ENCODE assay signal across 21 cellular contexts in genomic region chr12:33634544-33634943, GRCh38.
DNase-seq lines count a peak whose midpoint lies in the region; ATAC-seq and TF ChIP-seq lines count a peak whose summit lies in the region.
"Had no signal": no experiment of that assay in that cellular context is flagged by ENCODE, and none has a peak within 500 bp of the region (broad histone marks: within the 10 kb centered on the region; RNA-seq: fewer than 3 reads in every experiment).

No MANE protein-coding gene starts in this region.

- H3K36me3 Mint-ChIP-seq in MCF 10A (ENCODE audit: insufficient read depth, unreplicated experiment): no peaks in the 10 kb centered on the region
- H3K36me3 Mint-ChIP-seq: brain; CD4-positive, CD25-positive, alpha-beta regulatory T cell; stimulated activated memory B cell treated with anti-CD40 and anti-IgM and Interleukin-4, amounts not matched to agents 10 μg/mL and 1 μg/mL and 100 μg/mL, for 72 hours had no signal

- peaks cover 7% of the 10 kb centered on the region for H3K9me3 Mint-ChIP-seq in MCF 10A (ENCODE audit: unreplicated experiment)
- H3K9me3 Mint-ChIP-seq: brain had no signal

- H3K4me1 Mint-ChIP-seq in MCF 10A (ENCODE audit: insufficient read depth, unreplicated experiment): no peaks in the 10 kb centered on the region
- H3K4me1 Mint-ChIP-seq: activated CD4-positive, alpha-beta T cell treated with anti-CD3 and anti-CD28 coated beads, Interleukin-2, amount 10 ng/mL, durations not matched to agents 7 days and 5 days; brain; stimulated activated memory B cell treated with anti-CD40 and anti-IgM and Interleukin-4, amounts not matched to agents 10 μg/mL and 1 μg/mL and 100 μg/mL, for 72 hours had no signal

- H2AFZ ChIP-seq in OCI-LY3 (ENCODE audit: low read depth, low read length): no peak overlapping the region

- H3K9me3 ChIP-seq in OCI-LY3 (ENCODE audit: insufficient read depth, low read length): no peaks in the 10 kb centered on the region
- H3K9me3 ChIP-seq: gastrocnemius medialis, lower lobe of right lung, psoas muscle had no signal

- no peaks in the 10 kb centered on the region for H3K79me2 ChIP-seq in OCI-LY3 (ENCODE audit: low read length)

- H3K4me3 ChIP-seq in OCI-LY3 (ENCODE audit: low read length): no peak overlapping the region
- H3K4me3 ChIP-seq: gastrocnemius medialis, lower lobe of right lung, psoas muscle had no signal

- CTCF ChIA-PET in MCF 10A (lab: Yijun Ruan, JAX): no interaction called here

- peak; percentile 82 for ATAC-seq in GM18498 (IDR thresholded peaks at IDR 0.05; ENCODE audit: unreplicated experiment)
- peak; percentile 51 for ATAC-seq in GM21360 (IDR thresholded peaks at IDR 0.05; ENCODE audit: unreplicated experiment)
- ATAC-seq in HG03354 (IDR thresholded peaks at IDR 0.05; ENCODE audit: poor library complexity, severe bottlenecking, unreplicated experiment): peak; percentile 61
- no peak for ATAC-seq in GM18519 (IDR thresholded peaks at IDR 0.05; ENCODE audit: low FRiP score, unreplicated experiment)
- ATAC-seq: activated naive CD8-positive, alpha-beta T cell treated with anti-CD3 and anti-CD28 coated beads, Interleukin-2, amount 50 U/mL, for 24 hours; esophagus mucosa; gastrocnemius medialis; lower lobe of right lung; psoas muscle; stimulated activated memory B cell treated with anti-CD40 and anti-IgM and Interleukin-4, amounts not matched to agents 10 μg/mL and 1 μg/mL and 100 μg/mL, for 72 hours had no signal

- no peak overlapping the region for H3K9ac ChIP-seq in OCI-LY3 (ENCODE audit: low read length)

- no peak overlapping the region for H3K4me3 Mint-ChIP-seq in MCF 10A (ENCODE audit: unreplicated experiment)
- H3K4me3 Mint-ChIP-seq: activated CD4-positive, alpha-beta T cell treated with anti-CD3 and anti-CD28 coated beads, Interleukin-2, amount 10 ng/mL, durations not matched to agents 7 days and 5 days; activated naive CD8-positive, alpha-beta T cell treated with anti-CD3 and anti-CD28 coated beads, Interleukin-2, amount 50 U/mL, for 24 hours; brain; CD4-positive, CD25-positive, alpha-beta regulatory T cell; stimulated activated memory B cell treated with anti-CD40 and anti-IgM and Interleukin-4, amounts not matched to agents 10 μg/mL and 1 μg/mL and 100 μg/mL, for 72 hours had no signal

- H3K36me3 ChIP-seq in OCI-LY3 (replicated peaks; ENCODE audit: low read depth, low read length): no peaks in the 10 kb centered on the region
- H3K36me3 ChIP-seq: gastrocnemius medialis, lower lobe of right lung had no signal

- TF ChIP-seq CTCF in OCI-LY3 (IDR thresholded peaks at IDR 0.05; ENCODE audit: low read depth, low read length) (no peak), MCF 10A (IDR thresholded peaks at IDR 0.05; ENCODE audit: unreplicated experiment) (no peak)

- peaks cover 10% of the 10 kb centered on the region for H3K4me1 ChIP-seq in OCI-LY3 (ENCODE audit: low read length)
- H3K4me1 ChIP-seq: gastrocnemius medialis, lower lobe of right lung, psoas muscle had no signal

- no peak overlapping the region for H3K27ac ChIP-seq in OCI-LY3 (ENCODE audit: low read length)
- H3K27ac ChIP-seq: gastrocnemius medialis, lower lobe of right lung, psoas muscle had no signal

- H3K27me3 ChIP-seq in OCI-LY3 (ENCODE audit: low read depth, low read length): no peaks in the 10 kb centered on the region; the same call in 1 of the 2 replicates
- H3K27me3 ChIP-seq: gastrocnemius medialis had no signal

- intact Hi-C loops in MCF 10A (cut with micrococcal nuclease): no loop called here

- H3K4me2 ChIP-seq in OCI-LY3 (ENCODE audit: low read length): peak overlapping the region; percentile 40

- POLR2A ChIA-PET in MCF 10A (lab: Yijun Ruan, JAX): no interaction called here

- BruUV-seq in MCF 10A (replicated peaks; lab: Mats Ljungman, UMichigan): no TSS peak

- H3K27ac Mint-ChIP-seq in MCF 10A (ENCODE audit: low read depth, unreplicated experiment): no peak overlapping the region
- H3K27ac Mint-ChIP-seq: activated CD4-positive, alpha-beta T cell treated with anti-CD3 and anti-CD28 coated beads, Interleukin-2, amount 10 ng/mL, durations not matched to agents 7 days and 5 days; activated naive CD8-positive, alpha-beta T cell treated with anti-CD3 and anti-CD28 coated beads, Interleukin-2, amount 50 U/mL, for 24 hours; brain; CD4-positive, CD25-positive, alpha-beta regulatory T cell; stimulated activated memory B cell treated with anti-CD40 and anti-IgM and Interleukin-4, amounts not matched to agents 10 μg/mL and 1 μg/mL and 100 μg/mL, for 72 hours had no signal

- DNase-seq in NCI-H128 (lab: John Stamatoyannopoulos, UW; ENCODE audit: unreplicated experiment) (no peak), mucosa of gallbladder (ENCODE audit: low spot score) (no peak), MCF 10A (ENCODE audit: unreplicated experiment) (no peak)
- DNase-seq: activated CD4-positive, alpha-beta T cell treated with anti-CD3 and anti-CD28 coated beads, Interleukin-2, amount 10 ng/mL, durations not matched to agents 7 days and 5 days; activated naive CD8-positive, alpha-beta T cell treated with anti-CD3 and anti-CD28 coated beads, Interleukin-2, amount 50 U/mL, for 24 hours; CD4-positive, CD25-positive, alpha-beta regulatory T cell; effector memory CD4-positive, alpha-beta T cell; gastrocnemius medialis; GOT3; lower lobe of right lung; NCI-H187 treated with DMSO at 0.1 percent for 48 hours; psoas muscle; SHP77 treated with DMSO at 0.1 percent for 48 hours had no signal

- H4K20me1 ChIP-seq in OCI-LY3 (ENCODE audit: insufficient read depth, low read length): no peaks in the 10 kb centered on the region

- peaks cover 14% of the 10 kb centered on the region for H3K27me3 Mint-ChIP-seq in MCF 10A (ENCODE audit: insufficient read depth, unreplicated experiment)
- H3K27me3 Mint-ChIP-seq: activated CD4-positive, alpha-beta T cell treated with anti-CD3 and anti-CD28 coated beads, Interleukin-2, amount 10 ng/mL, durations not matched to agents 7 days and 5 days; activated naive CD8-positive, alpha-beta T cell treated with anti-CD3 and anti-CD28 coated beads, Interleukin-2, amount 50 U/mL, for 24 hours; brain; CD4-positive, CD25-positive, alpha-beta regulatory T cell; stimulated activated memory B cell treated with anti-CD40 and anti-IgM and Interleukin-4, amounts not matched to agents 10 μg/mL and 1 μg/mL and 100 μg/mL, for 72 hours had no signal
